Comparison of ENCODE assay signal across 21 cellular contexts in genomic region chr12:130511285-130511684, GRCh38.
DNase-seq lines count a peak whose midpoint lies in the region.
"Had no signal": no experiment of that assay in that cellular context is flagged by ENCODE, and none has a peak within 500 bp of the region (broad histone marks: within the 10 kb centered on the region; RNA-seq: fewer than 3 reads in every experiment).

No MANE protein-coding gene starts in this region.

- no peaks in the 10 kb centered on the region for H3K4me1 Mint-ChIP-seq in activated naive CD8-positive, alpha-beta T cell treated with anti-CD3 and anti-CD28 coated beads for 36 hours
- H3K4me1 Mint-ChIP-seq: CD14-positive monocyte; CD4-positive, alpha-beta memory T cell; CD4-positive, CD25-positive, alpha-beta regulatory T cell; CD8-positive, alpha-beta memory T cell had no signal

- DNase-seq in NCI-H2171 (lab: John Stamatoyannopoulos, UW) (peak; percentile 9), NCI-H2171 treated with DMSO at 0.1 percent for 48 hours (lab: John Stamatoyannopoulos, UW) (peak; percentile 58), mesenteric fat pad (ENCODE audit: low spot score) (peak; percentile 69), SIG-M5 treated with dmso at 0.1 percent for 504 hours (lab: John Stamatoyannopoulos, UW; ENCODE audit: unreplicated experiment) (no peak)
- no peak for DNase-seq in activated naive CD8-positive, alpha-beta T cell treated with anti-CD3 and anti-CD28 coated beads for 36 hours
- DNase-seq: 8988T; ACHN; BE2C; C1 segment of cervical spinal cord; CD4-positive, alpha-beta memory T cell; CD4-positive, CD25-positive, alpha-beta regulatory T cell; CD8-positive, alpha-beta memory T cell; COR-L47; DMS 273 treated with DMSO at 0.1 percent for 48 hours; DMS153; DMS53; DMS79; DND-41; EL; GDM1 had no signal

- peaks cover 2% of the 10 kb centered on the region for H3K9me3 Mint-ChIP-seq in activated naive CD8-positive, alpha-beta T cell treated with anti-CD3 and anti-CD28 coated beads for 36 hours

- H3K36me3 Mint-ChIP-seq in activated naive CD8-positive, alpha-beta T cell treated with anti-CD3 and anti-CD28 coated beads for 36 hours: no peaks in the 10 kb centered on the region
- H3K36me3 Mint-ChIP-seq: CD14-positive monocyte; CD4-positive, alpha-beta memory T cell; CD4-positive, CD25-positive, alpha-beta regulatory T cell; CD8-positive, alpha-beta memory T cell had no signal

- no peak overlapping the region for H3K27ac Mint-ChIP-seq in activated naive CD8-positive, alpha-beta T cell treated with anti-CD3 and anti-CD28 coated beads for 36 hours
- H3K27ac Mint-ChIP-seq: CD14-positive monocyte; CD4-positive, alpha-beta memory T cell; CD4-positive, CD25-positive, alpha-beta regulatory T cell; CD8-positive, alpha-beta memory T cell had no signal

- no peak overlapping the region for H3K4me3 Mint-ChIP-seq in activated naive CD8-positive, alpha-beta T cell treated with anti-CD3 and anti-CD28 coated beads for 36 hours
- H3K4me3 Mint-ChIP-seq: CD14-positive monocyte; CD4-positive, alpha-beta memory T cell; CD4-positive, CD25-positive, alpha-beta regulatory T cell; CD8-positive, alpha-beta memory T cell had no signal

- peaks cover 5% of the 10 kb centered on the region for H3K27me3 Mint-ChIP-seq in activated naive CD8-positive, alpha-beta T cell treated with anti-CD3 and anti-CD28 coated beads for 36 hours
- H3K27me3 Mint-ChIP-seq: CD4-positive, CD25-positive, alpha-beta regulatory T cell had no signal

Comparison
In these comparisons a context has a peak if more than half of its experiments do, and no peak if none do; other contexts are left out.
1. DNase-seq: peak in NCI-H2171 (single experiment), NCI-H2171 treated with DMSO at 0.1 percent for 48 hours (single experiment) and mesenteric fat pad (single experiment); none in activated naive CD8-positive, alpha-beta T cell treated with anti-CD3 and anti-CD28 coated beads for 36 hours (single experiment) and SIG-M5 treated with dmso at 0.1 percent for 504 hours (single experiment).